ENCODE assay signal across 20 cellular contexts in genomic region chr3:141933421-141934300, GRCh38. TPM values are rescaled to one million over a fixed set of nuclear protein-coding genes. Genes with fewer than 3 reads are reported as not detected.
DNase-seq lines count a peak whose midpoint lies in the region; ATAC-seq lines count a peak whose summit lies in the region.
"Had no signal": no experiment of that assay in that cellular context is flagged by ENCODE, and none has a peak within 500 bp of the region (broad histone marks: within the 10 kb centered on the region; RNA-seq: fewer than 3 reads in every experiment).

No MANE protein-coding gene starts in this region.

- H3K27ac Mint-ChIP-seq in activated naive CD4-positive, alpha-beta T cell treated with anti-CD3 and anti-CD28 coated beads, Interleukin-2, amount 50 U/mL, for 72 hours, result no peak overlapping the region
- H3K27ac Mint-ChIP-seq: CD4-positive, alpha-beta T cell; stimulated activated memory B cell treated with anti-CD40 and anti-IgM and Interleukin-4, amounts not matched to agents 10 μg/mL and 1 μg/mL and 100 μg/mL, for 72 hours had no signal

- H3K9ac ChIP-seq in mesendoderm (ENCODE audit: low read length), result no peak overlapping the region

- no peak overlapping the region for H3K4me3 ChIP-seq in mesendoderm (ENCODE audit: low read length)
- H3K4me3 ChIP-seq: tibial nerve had no signal

- no peaks in the 10 kb centered on the region for H3K27me3 ChIP-seq in mesendoderm (ENCODE audit: insufficient read depth, low read length, poor library complexity)
- H3K27me3 ChIP-seq: neutrophil, tibial nerve had no signal

- no peak for DNase-seq in activated naive CD4-positive, alpha-beta T cell treated with anti-CD3 and anti-CD28 coated beads, Interleukin-2, amount 50 U/mL, for 72 hours (ENCODE audit: low spot score in 2 of 2)
- no peak for DNase-seq in activated naive CD4-positive, alpha-beta T cell treated with Interleukin-2 at 50 U/mL for 16 hours
- peak; percentile 54 for DNase-seq in NCI-H2171 treated with DMSO at 0.1 percent for 48 hours (lab: John Stamatoyannopoulos, UW)
- DNase-seq in mesendoderm, result no peak
- DNase-seq in ureter (ENCODE audit: low spot score), result peak; percentile 7
- DNase-seq in DMS114 treated with DMSO at 0.1 percent for 48 hours (lab: John Stamatoyannopoulos, UW; ENCODE audit: unreplicated experiment), result no peak
- DNase-seq in hepatic stellate cell (ENCODE audit: low spot score), result no peak
- DNase-seq: activated CD4-positive, CD25-positive, alpha-beta regulatory T cell treated with anti-CD3 and anti-CD28 coated beads, Interleukin-2, amount 50 U/mL, for 72 hours; activated naive CD4-positive, alpha-beta T cell treated with anti-CD3 and anti-CD28 coated beads, Interleukin-2, amount 50 U/mL, for 16 hours; CD4-positive, alpha-beta T cell; DMS79 treated with DMSO at 0.1 percent for 48 hours; GOT3; hypothalamus; NCI-H2081 treated with DMSO at 0.1 percent for 48 hours; NCI-H69; PC-3 had no signal

- H3K9me3 Mint-ChIP-seq in activated naive CD4-positive, alpha-beta T cell treated with anti-CD3 and anti-CD28 coated beads, Interleukin-2, amount 50 U/mL, for 72 hours, result no peaks in the 10 kb centered on the region
- H3K9me3 Mint-ChIP-seq: CD4-positive, alpha-beta T cell; stimulated activated memory B cell treated with anti-CD40 and anti-IgM and Interleukin-4, amounts not matched to agents 10 μg/mL and 1 μg/mL and 100 μg/mL, for 72 hours had no signal

- H4K8ac ChIP-seq in mesendoderm (ENCODE audit: low read depth, low read length), result no peak overlapping the region

- H2BK120ac ChIP-seq in mesendoderm (ENCODE audit: low read depth, low read length), result no peak overlapping the region

- no peak overlapping the region for H3K4me2 ChIP-seq in mesendoderm (ENCODE audit: low read length)

- no peak overlapping the region for H3K56ac ChIP-seq in mesendoderm (ENCODE audit: low read length)

- H3K27ac ChIP-seq in mesendoderm (ENCODE audit: low read depth, low read length), result no peak overlapping the region
- H3K27ac ChIP-seq: neutrophil, tibial nerve had no signal

- H3K79me2 ChIP-seq in mesendoderm (ENCODE audit: control insufficient read depth, insufficient read depth, low read length), result no peaks in the 10 kb centered on the region

- WGBS in mesendoderm (ENCODE audit: extremely low coverage, insufficient coverage, low lambda C conversion rate), result no CpG with 5 or more reads among the region's 16 CpGs

- peak overlapping the region; percentile 50 for H3K23ac ChIP-seq in mesendoderm (ENCODE audit: low read length)

- H2BK5ac ChIP-seq in mesendoderm (ENCODE audit: low read length), result no peak overlapping the region

- H3K4ac ChIP-seq in mesendoderm (ENCODE audit: low read depth, low read length), result no peak overlapping the region

- no peak overlapping the region for H4K5ac ChIP-seq in mesendoderm (ENCODE audit: low read length)

- peaks cover 0 to 1% of the 10 kb centered on the region in 2 donors for H3K36me3 Mint-ChIP-seq in activated naive CD4-positive, alpha-beta T cell treated with anti-CD3 and anti-CD28 coated beads, Interleukin-2, amount 50 U/mL, for 72 hours

- no peaks in the 10 kb centered on the region for H3K4me1 ChIP-seq in mesendoderm (ENCODE audit: control insufficient read depth, low read depth, low read length)
- H3K4me1 ChIP-seq: tibial nerve had no signal

- H3K36me3 ChIP-seq in mesendoderm (ENCODE audit: control insufficient read depth, insufficient read depth, low read length), result no peaks in the 10 kb centered on the region
- H3K36me3 ChIP-seq: neutrophil had no signal

- no peaks in the 10 kb centered on the region for H3K79me1 ChIP-seq in mesendoderm (ENCODE audit: low read length)

- H2AK5ac ChIP-seq in mesendoderm (ENCODE audit: low read length), result no peak overlapping the region

- ATAC-seq in activated naive CD4-positive, alpha-beta T cell treated with anti-CD3 and anti-CD28 coated beads, Interleukin-2, amount 50 U/mL, for 72 hours, result peak; percentile 46 to 71
- no peak for ATAC-seq in GM18873 (IDR thresholded peaks at IDR 0.05; ENCODE audit: low FRiP score, unreplicated experiment)
- ATAC-seq: PC-3; stimulated activated memory B cell treated with anti-CD40 and anti-IgM and Interleukin-4, amounts not matched to agents 10 μg/mL and 1 μg/mL and 100 μg/mL, for 72 hours had no signal

- H3K18ac ChIP-seq in mesendoderm (ENCODE audit: low read length), result no peak overlapping the region

- no peak overlapping the region for H2BK15ac ChIP-seq in mesendoderm (replicated peaks; ENCODE audit: low read depth)

RNA-seq across cellular contexts. Expression of gene ATP1B3, which starts 57.2 kb away (rescaled TPM):
- total RNA-seq in activated naive CD4-positive, alpha-beta T cell treated with anti-CD3 and anti-CD28 coated beads, Interleukin-2, amount 50 U/mL, for 72 hours, result 100 to 1,000 TPM; 110 to 156 TPM
- polyA plus RNA-seq in mesendoderm (2013, experiment 1 of 2), result 161 TPM
- 155 TPM for polyA plus RNA-seq in mesendoderm (2013, experiment 2 of 2)
- 113 TPM for total RNA-seq in ureter

Comparison
In these comparisons a context has a peak if more than half of its experiments do, and no peak if none do; other contexts are left out.
1. DNase-seq: peak in NCI-H2171 treated with DMSO at 0.1 percent for 48 hours (single experiment) and ureter (single experiment); none in activated naive CD4-positive, alpha-beta T cell treated with anti-CD3 and anti-CD28 coated beads, Interleukin-2, amount 50 U/mL, for 72 hours (0 of 2), activated naive CD4-positive, alpha-beta T cell treated with Interleukin-2 at 50 U/mL for 16 hours (single experiment), mesendoderm (single experiment), DMS114 treated with DMSO at 0.1 percent for 48 hours (single experiment) and hepatic stellate cell (single experiment).